1 cellular context compared by ENCODE assay signal in genomic region chr6:27720607-27721580, GRCh38.
A peak's percentile ranks its signal among the peaks of the same experiment; 100 is the strongest.
TF ChIP-seq lines count a peak whose summit lies in the region.

No MANE protein-coding gene starts in this region.

TF ChIP-seq in GM12878, 131 proteins besides CTCF, POLR2A, EP300 and RAD21 (continued from another document):
- TF ChIP-seq PAX5 (IDR thresholded peaks at IDR 0.05; ENCODE audit: borderline replicate concordance, low read depth, low read length) (no peak), NFIC (IDR thresholded peaks at IDR 0.05; ENCODE audit: low read depth, low read length) (peak; percentile 61), SP1 (IDR thresholded peaks at IDR 0.05; ENCODE audit: low read depth, low read length) (no peak), BCL11A (IDR thresholded peaks at IDR 0.05; ENCODE audit: low read depth, low read length) (no peak), RELA (IDR thresholded peaks at IDR 0.05; ENCODE audit: borderline replicate concordance, partially characterized antibody) (no peak), SIX5 (IDR thresholded peaks at IDR 0.05; ENCODE audit: low read depth, low read length, severe bottlenecking) (no peak), ZNF622 (IDR thresholded peaks at IDR 0.05) (no peak), ZNF687 (IDR thresholded peaks at IDR 0.05) (no peak), TCF3 (IDR thresholded peaks at IDR 0.05; ENCODE audit: borderline replicate concordance, insufficient read depth, low read depth, low read length) (no peak), CBFB (IDR thresholded peaks at IDR 0.05; ENCODE audit: low read depth) (no peak), WRNIP1 (IDR thresholded peaks at IDR 0.05; ENCODE audit: borderline replicate concordance, low read depth, low read length) (no peak), MTA3 (IDR thresholded peaks at IDR 0.05; ENCODE audit: borderline replicate concordance, low read length) (peak; percentile 63; the same call in 1 of the 2 replicates), ATF7 (IDR thresholded peaks at IDR 0.05; ENCODE audit: low read depth) (no peak), ZNF592 (IDR thresholded peaks at IDR 0.05) (no peak), POLR2AphosphoS5 (IDR thresholded peaks at IDR 0.05; ENCODE audit: low read length) (no peak), ZNF24 (IDR thresholded peaks at IDR 0.05) (no peak), BACH1 (IDR thresholded peaks at IDR 0.05; ENCODE audit: borderline replicate concordance) (no peak), NBN (IDR thresholded peaks at IDR 0.05) (no peak), CHD1 (IDR thresholded peaks at IDR 0.05; ENCODE audit: low read depth, low read length) (no peak), ZBTB4 (CRISPR knock-in tag; IDR thresholded peaks at IDR 0.05) (no peak), CBX5 (IDR thresholded peaks at IDR 0.05; ENCODE audit: low read depth) (no peak), POLR2AphosphoS2 (IDR thresholded peaks at IDR 0.05; ENCODE audit: low read depth, low read length) (no peak), ZNF217 (IDR thresholded peaks at IDR 0.05) (no peak), POU2F2 (IDR thresholded peaks at IDR 0.05; ENCODE audit: borderline replicate concordance, low read depth, low read length) (no peak), EED (IDR thresholded peaks at IDR 0.05; ENCODE audit: low read depth) (peak; percentile 84), TAF1 (IDR thresholded peaks at IDR 0.05; ENCODE audit: borderline replicate concordance, low read depth, low read length) (no peak), MYB (IDR thresholded peaks at IDR 0.05; ENCODE audit: borderline replicate concordance, low read depth, low read length) (no peak), IRF4 (IDR thresholded peaks at IDR 0.05; ENCODE audit: low read depth, low read length) (no peak), MEF2B (IDR thresholded peaks at IDR 0.05; ENCODE audit: partially characterized antibody, poor library complexity, severe bottlenecking) (no peak)
